ENCODE assay signal across 27 cellular contexts in genomic region chr2:217057773-217058172, GRCh38.
"Had no signal": no experiment of that assay in that cellular context is flagged by ENCODE, and none has a peak within 500 bp of the region (broad histone marks: within the 10 kb centered on the region; RNA-seq: fewer than 3 reads in every experiment).

No MANE protein-coding gene starts in this region.

- H3K27me3 ChIP-seq: stomach, suprapubic skin, testis, thyroid gland, tibial artery, tibial nerve, transverse colon, upper lobe of left lung, upper lobe of right lung, uterus, vagina had no signal

- H3K27ac ChIP-seq: stomach, suprapubic skin, testis, thoracic aorta, thyroid gland, tibial artery, tibial nerve, transverse colon, upper lobe of left lung, upper lobe of right lung, uterus, vagina had no signal

- DNase-seq: stimulated activated CD4-positive, alpha-beta T cell treated with anti-CD3 and anti-CD28 coated beads, Interleukin-2, amount 100 ng/mL, for 48 hours; stimulated activated CD4-positive, alpha-beta T cell treated with anti-CD3 and anti-CD28 coated beads, Interleukin-4, amount 100 ng/mL, for 1 hour; stimulated activated CD4-positive, alpha-beta T cell treated with anti-CD3 and anti-CD28 coated beads, Interleukin-4, amount 100 ng/mL, for 24 hours; stimulated activated CD4-positive, alpha-beta T cell treated with anti-CD3 and anti-CD28 coated beads, Interleukin-4, amount 100 ng/mL, for 4 hours; stimulated activated CD8-positive, alpha-beta memory T cell treated with anti-CD3 and anti-CD28 coated beads, Interleukin-4, amount 100 ng/mL, for 48 hours; stimulated activated naive B cell treated with anti-CD40 and anti-IgM and Interleukin-4, amounts not matched to agents 10 μg/mL and 1 μg/mL and 100 μg/mL, for 72 hours; stimulated activated naive CD4-positive, alpha-beta T cell; stimulated activated naive CD4-positive, alpha-beta T cell treated with Interleukin-2 at 50 U/mL for 16 hours; stimulated activated naive CD8-positive, alpha-beta T cell treated with anti-CD3 and anti-CD28 coated beads, Interleukin-15, amount 100 ng/mL, for 72 hours; stimulated activated naive CD8-positive, alpha-beta T cell treated with anti-CD3 and anti-CD28 coated beads, Interleukin-15, Interleukin-2, amounts not matched to agents 100 U/mL and 50 U/mL, for 24 hours; stomach; substantia nigra; testis; thyroid gland; tibial artery; transverse colon; trophoblast cell; upper lobe of left lung; upper lobe of right lung; uterus had no signal

- H3K4me3 ChIP-seq: stomach, suprapubic skin, testis, thoracic aorta, thyroid gland, tibial artery, tibial nerve, transverse colon, upper lobe of left lung, upper lobe of right lung, uterus, vagina had no signal

- FAIRE-seq: urothelium cell line had no signal

- H3K4me1 ChIP-seq: transverse colon, upper lobe of left lung, upper lobe of right lung, uterus, vagina had no signal

- ATAC-seq: stimulated activated effector memory CD8-positive, alpha-beta T cell treated with anti-CD3 and anti-CD28 coated beads, Interleukin-12 subunit alpha, Interleukin-12 subunit beta, amount 100 ng/mL, for 72 hours; stimulated activated memory B cell treated with anti-CD40 and anti-IgM and Interleukin-4, amounts not matched to agents 10 μg/mL and 1 μg/mL and 100 μg/mL, for 72 hours; stimulated activated naive B cell treated with anti-CD40 and anti-IgM and Interleukin-4, amounts not matched to agents 10 μg/mL and 1 μg/mL and 100 μg/mL, for 72 hours; stimulated activated naive CD8-positive, alpha-beta T cell treated with anti-CD3 and anti-CD28 coated beads, Interleukin-15, amount 100 ng/mL, for 72 hours; stimulated activated naive CD8-positive, alpha-beta T cell treated with anti-CD3 and anti-CD28 coated beads, Interleukin-15, Interleukin-2, amounts not matched to agents 100 U/mL and 50 U/mL, for 24 hours; upper lobe of right lung had no signal

- H3K36me3 ChIP-seq: stomach, suprapubic skin, thoracic aorta, thyroid gland, tibial artery, tibial nerve, transverse colon, upper lobe of left lung, upper lobe of right lung, uterus, vagina had no signal

- H3K9me3 ChIP-seq: stomach, suprapubic skin, testis, thoracic aorta, thyroid gland, tibial artery, tibial nerve, transverse colon, upper lobe of left lung, upper lobe of right lung, uterus, vagina had no signal
